Comparison of ENCODE assay signal across 20 cellular contexts in genomic region chr5:37565067-37565670, GRCh38.
"Had no signal": no experiment of that assay in that cellular context is flagged by ENCODE, and none has a peak within 500 bp of the region (broad histone marks: within the 10 kb centered on the region; RNA-seq: fewer than 3 reads in every experiment).

No MANE protein-coding gene starts in this region.

- ATAC-seq: activated naive CD8-positive, alpha-beta T cell treated with anti-CD3 and anti-CD28 coated beads, Interleukin-2, amount 50 U/mL, for 24 hours; heart right ventricle; naive thymus-derived CD8-positive, alpha-beta T cell had no signal

- H3K27ac Mint-ChIP-seq: activated CD4-positive, alpha-beta memory T cell treated with anti-CD3 and anti-CD28 coated beads for 36 hours; activated naive CD8-positive, alpha-beta T cell treated with anti-CD3 and anti-CD28 coated beads, Interleukin-2, amount 50 U/mL, for 24 hours; activated T-helper 1 cell treated with anti-CD3 and anti-CD28 coated beads, Interleukin-12 subunit alpha, Interleukin-12 subunit beta, Interleukin-2, Interleukin-4 antibody, amounts not matched to agents 30 ng/mL and 10 ng/mL and 1 ng/mL, durations not matched to agents 14 hours and 24 hours and 36 hours; endodermal cell; naive thymus-derived CD8-positive, alpha-beta T cell; neural progenitor cell; type B pancreatic cell had no signal

- H3K27me3 ChIP-seq: esophagus squamous epithelium, heart right ventricle, neural progenitor cell had no signal

- H3K4me3 Mint-ChIP-seq: activated CD4-positive, alpha-beta memory T cell treated with anti-CD3 and anti-CD28 coated beads for 36 hours; activated naive CD8-positive, alpha-beta T cell treated with anti-CD3 and anti-CD28 coated beads, Interleukin-2, amount 50 U/mL, for 24 hours; activated T-helper 1 cell treated with anti-CD3 and anti-CD28 coated beads, Interleukin-12 subunit alpha, Interleukin-12 subunit beta, Interleukin-2, Interleukin-4 antibody, amounts not matched to agents 30 ng/mL and 10 ng/mL and 1 ng/mL, durations not matched to agents 14 hours and 24 hours and 36 hours; endodermal cell; naive thymus-derived CD8-positive, alpha-beta T cell; neural progenitor cell; type B pancreatic cell had no signal

- DNase-seq: activated CD4-positive, alpha-beta memory T cell treated with anti-CD3 and anti-CD28 coated beads for 36 hours; activated CD4-positive, alpha-beta T cell treated with anti-CD3 and anti-CD28 coated beads for 48 hours; activated gamma-delta T cell; activated naive CD4-positive, alpha-beta T cell treated with anti-CD3 and anti-CD28 coated beads, Interleukin-2, amount 50 U/mL, for 16 hours; activated naive CD8-positive, alpha-beta T cell treated with anti-CD3 and anti-CD28 coated beads, Interleukin-2, amount 50 U/mL, for 24 hours; aorta; central memory CD4-positive, alpha-beta T cell; endodermal cell; esophagus squamous epithelium; heart right ventricle; kidney; naive thymus-derived CD8-positive, alpha-beta T cell; stimulated activated CD4-positive, alpha-beta T cell treated with anti-CD3 and anti-CD28 coated beads, Interleukin-4, amount 100 ng/mL, for 24 hours; stimulated activated naive CD4-positive, alpha-beta T cell treated with Interleukin-2 at 50 U/mL for 16 hours had no signal

- H3K36me3 ChIP-seq: esophagus squamous epithelium, heart right ventricle, neural progenitor cell, thoracic aorta had no signal

- H3K4me1 Mint-ChIP-seq: activated naive CD8-positive, alpha-beta T cell treated with anti-CD3 and anti-CD28 coated beads, Interleukin-2, amount 50 U/mL, for 24 hours; neural progenitor cell had no signal

- H3K9me3 Mint-ChIP-seq: activated CD4-positive, alpha-beta memory T cell treated with anti-CD3 and anti-CD28 coated beads for 36 hours; activated naive CD8-positive, alpha-beta T cell treated with anti-CD3 and anti-CD28 coated beads, Interleukin-2, amount 50 U/mL, for 24 hours; activated T-helper 1 cell treated with anti-CD3 and anti-CD28 coated beads, Interleukin-12 subunit alpha, Interleukin-12 subunit beta, Interleukin-2, Interleukin-4 antibody, amounts not matched to agents 30 ng/mL and 10 ng/mL and 1 ng/mL, durations not matched to agents 14 hours and 24 hours and 36 hours; type B pancreatic cell had no signal

- H3K27me3 Mint-ChIP-seq: activated CD4-positive, alpha-beta memory T cell treated with anti-CD3 and anti-CD28 coated beads for 36 hours; activated naive CD8-positive, alpha-beta T cell treated with anti-CD3 and anti-CD28 coated beads, Interleukin-2, amount 50 U/mL, for 24 hours; naive thymus-derived CD8-positive, alpha-beta T cell; type B pancreatic cell had no signal

- H3K4me3 ChIP-seq: coronary artery, esophagus squamous epithelium, heart right ventricle, lung, neural progenitor cell, thoracic aorta had no signal

- H3K27ac ChIP-seq: coronary artery, esophagus squamous epithelium, heart right ventricle, neural progenitor cell, thoracic aorta had no signal

- H3K9ac ChIP-seq: neural progenitor cell had no signal

- H3K9me3 ChIP-seq: esophagus squamous epithelium, heart right ventricle, thoracic aorta had no signal

- H3K4me2 ChIP-seq: neural progenitor cell had no signal

- H2AFZ ChIP-seq: neural progenitor cell had no signal

- H3K4me1 ChIP-seq: esophagus squamous epithelium, heart right ventricle, neural progenitor cell had no signal
